In genomic region chr18:58513615-58514014, GRCh38 we compare ENCODE assay signal across 29 cellular contexts.
"Had no signal": no experiment of that assay in that cellular context is flagged by ENCODE, and none has a peak within 500 bp of the region (broad histone marks: within the 10 kb centered on the region; RNA-seq: fewer than 3 reads in every experiment).

No MANE protein-coding gene starts in this region.

- H3K27ac ChIP-seq: brain microvascular endothelial cell, SJCRH30, VCaP had no signal

- H3K36me3 ChIP-seq: brain microvascular endothelial cell, SJCRH30 had no signal

- H3K4me3 ChIP-seq: MG63, SJCRH30 had no signal

- H3K9me3 ChIP-seq: MG63, SJCRH30, SK-N-SH had no signal

- H3K27me3 Mint-ChIP-seq: activated naive CD8-positive, alpha-beta T cell had no signal

- H3K4me3 Mint-ChIP-seq: activated naive CD4-positive, alpha-beta T cell treated with anti-CD3 and anti-CD28 coated beads for 36 hours; activated naive CD8-positive, alpha-beta T cell; activated T-helper 17 cell treated with anti-CD3 and anti-CD28 coated beads, Interleukin-2, amount 50 U/mL, for 72 hours had no signal

- H3K4me1 ChIP-seq: SJCRH30 had no signal

- H3K4me1 Mint-ChIP-seq: activated T-helper 17 cell treated with anti-CD3 and anti-CD28 coated beads, Interleukin-2, amount 50 U/mL, for 72 hours had no signal

- H3K9ac ChIP-seq: SK-N-SH had no signal

- ATAC-seq: activated T-helper 17 cell treated with anti-CD3 and anti-CD28 coated beads, Interleukin-2, amount 50 U/mL, for 72 hours; Panc1; Right ventricle myocardium inferior had no signal

- DNase-seq: activated CD4-positive, alpha-beta T cell treated with anti-CD3 and anti-CD28 coated beads for 48 hours; activated CD4-positive, alpha-beta T cell treated with anti-CD3 and anti-CD28 coated beads, Interleukin-2, amount 50 U/mL, for 4 hours; activated gamma-delta T cell; activated naive CD4-positive, alpha-beta T cell treated with anti-CD3 and anti-CD28 coated beads for 36 hours; activated T-cell treated with anti-CD3 and anti-CD28 coated beads for 4 hours; activated T-cell treated with anti-CD3 and anti-CD28 coated beads, Interleukin-2, amount 50 U/mL, for 48 hours; amygdala; brain microvascular endothelial cell; cerebellar nuclear complex; MG63; MV-4-11; NCI-H1092 treated with DMSO at 0.1 percent for 48 hours; NCI-H1417 treated with DMSO at 0.1 percent for 48 hours; NCI-H1694; NCI-H2029; NCI-H2107; NCI-H226; NCI-H526; NCI-H774; OCI-M1; RPMI8226; SJCRH30; SK-N-SH; T-helper 1 cell had no signal

- H3K9me3 Mint-ChIP-seq: activated naive CD4-positive, alpha-beta T cell treated with anti-CD3 and anti-CD28 coated beads for 36 hours; activated T-helper 17 cell treated with anti-CD3 and anti-CD28 coated beads, Interleukin-2, amount 50 U/mL, for 72 hours had no signal

- H3K27me3 ChIP-seq: brain microvascular endothelial cell, MG63, SJCRH30 had no signal

- H3K27ac Mint-ChIP-seq: activated naive CD4-positive, alpha-beta T cell treated with anti-CD3 and anti-CD28 coated beads for 36 hours; activated naive CD8-positive, alpha-beta T cell; activated T-helper 17 cell treated with anti-CD3 and anti-CD28 coated beads, Interleukin-2, amount 50 U/mL, for 72 hours had no signal

- H3K4me2 ChIP-seq: SK-N-SH had no signal

- H3K36me3 Mint-ChIP-seq: activated naive CD8-positive, alpha-beta T cell had no signal
